In the genomic region with DNA sequence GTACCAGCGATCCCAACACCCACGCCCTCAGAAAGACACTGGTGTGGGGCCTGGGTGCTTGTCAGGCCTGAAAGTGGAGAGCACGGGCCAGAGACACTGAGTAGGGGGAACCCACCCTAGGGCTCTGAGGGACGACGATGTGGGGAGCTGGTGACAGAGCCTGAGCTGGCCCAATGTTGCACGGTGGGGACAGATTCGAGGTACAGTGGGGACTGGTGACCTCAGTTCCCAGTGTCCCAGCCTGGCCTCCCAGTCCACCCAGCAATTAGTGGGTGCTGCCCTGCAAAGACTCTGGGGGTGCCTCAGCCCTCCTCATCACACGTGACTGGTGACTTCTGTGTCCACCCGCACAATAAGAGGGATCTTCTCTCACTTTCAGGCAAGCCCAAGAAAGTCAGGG, we compare ENCODE assay signal across 14 cellular contexts. TPM values are rescaled to one million over a fixed set of nuclear protein-coding genes. Genes with fewer than 3 reads are reported as not detected.
"Had no signal": no experiment of that assay in that cellular context is flagged by ENCODE, and none has a peak within 500 bp of the region (broad histone marks: within the 10 kb centered on the region; RNA-seq: fewer than 3 reads in every experiment).

No MANE protein-coding gene starts in this region.

RNA-seq across cellular contexts. Expression of gene TUBB8B, which starts 36.6 kb away (rescaled TPM):
- total RNA-seq: activated CD4-positive, alpha-beta memory T cell treated with anti-CD3 and anti-CD28 coated beads, Interleukin-2, amount 10 ng/mL, durations not matched to agents 7 days and 5 days; activated CD4-positive, alpha-beta T cell treated with anti-CD3 and anti-CD28 coated beads, Interleukin-2, amount 10 ng/mL, durations not matched to agents 7 days and 5 days; activated naive CD4-positive, alpha-beta T cell treated with anti-CD3 and anti-CD28 coated beads, Interleukin-2, amount 50 U/mL, for 72 hours; activated naive CD8-positive, alpha-beta T cell treated with anti-CD3 and anti-CD28 coated beads, Interleukin-2, amount 10 ng/mL, durations not matched to agents 7 days and 5 days; activated T-cell treated with anti-CD3 and anti-CD28 coated beads, Interleukin-2, amount 50 U/mL, for 72 hours; astrocyte; bronchial epithelial cell; cardiac septum; cerebellum; epithelial cell of proximal tubule; esophagus muscularis mucosa; gastrocnemius medialis; T-cell; T-helper 2 cell treated with Interferon-gamma antibody and Interleukin-4, amounts not matched to agents 100 ng/mL and 5 ng/mL, for 36 hours had no signal
